In genomic region chr11:11268119-11268518, GRCh38 we compare ENCODE assay signal across 19 cellular contexts.
DNase-seq lines count a peak whose midpoint lies in the region; ATAC-seq and TF ChIP-seq lines count a peak whose summit lies in the region.
"Had no signal": no experiment of that assay in that cellular context is flagged by ENCODE, and none has a peak within 500 bp of the region (broad histone marks: within the 10 kb centered on the region; RNA-seq: fewer than 3 reads in every experiment).

No MANE protein-coding gene starts in this region.

- no peaks in the 10 kb centered on the region for H3K4me1 Mint-ChIP-seq in activated CD8-positive, alpha-beta memory T cell treated with anti-CD3 and anti-CD28 coated beads, Interleukin-2, amount 10 ng/mL, durations not matched to agents 7 days and 5 days
- H3K4me1 Mint-ChIP-seq in endothelial cell (ENCODE audit: unreplicated experiment) (peaks cover 52% of the 10 kb centered on the region), memory B cell (peaks cover 15% of the 10 kb centered on the region)

- H3K4me1 ChIP-seq in prostate gland (replicated peaks), result no peaks in the 10 kb centered on the region
- H3K4me1 ChIP-seq: A549, Caco-2 had no signal

- intact Hi-C loops in prostate gland (cut with DNase I), result loop anchor here (5.0 kb wide), 1 partner anchor 231 kb away; no protein-coding TSS in a partner anchor

- TF ChIP-seq POLR2A in prostate gland (IDR thresholded peaks at IDR 0.05), result no peak

- no peak overlapping the region for H3K4me3 Mint-ChIP-seq in activated CD8-positive, alpha-beta memory T cell treated with anti-CD3 and anti-CD28 coated beads, Interleukin-2, amount 10 ng/mL, durations not matched to agents 7 days and 5 days
- H3K4me3 Mint-ChIP-seq in endothelial cell (ENCODE audit: unreplicated experiment), result peak overlapping the region; percentile 74
- no peak overlapping the region for H3K4me3 Mint-ChIP-seq in memory B cell
- H3K4me3 Mint-ChIP-seq: B cell; CD4-positive, alpha-beta T cell; CD8-positive, alpha-beta T cell had no signal

- no peak overlapping the region for H3K4me3 ChIP-seq in prostate gland
- H3K4me3 ChIP-seq: A549; BLaER1 treated with 17β-estradiol and CSF1 and Interleukin-3, amounts not matched to agents 10 nM and 100 nM had no signal

- DNase-seq in activated CD8-positive, alpha-beta memory T cell treated with anti-CD3 and anti-CD28 coated beads, Interleukin-2, amount 10 ng/mL, durations not matched to agents 7 days and 5 days, result peak; percentile 18
- DNase-seq in activated CD8-positive, alpha-beta memory T cell treated with anti-CD3 and anti-CD28 coated beads for 24 hours, result no peak
- no peak for DNase-seq in endothelial cell (ENCODE audit: low spot score)
- DNase-seq in memory B cell (ENCODE audit: low spot score in 2 of 2), result no peak
- no peak for DNase-seq in medulla oblongata (ENCODE audit: extremely low spot score)
- DNase-seq in prostate gland (ENCODE audit: low spot score), result no peak
- no peak for DNase-seq in MV-4-11 (lab: John Stamatoyannopoulos, UW)
- DNase-seq: AML-193; Caco-2; Calu3; CD4-positive, alpha-beta T cell; CD8-positive, alpha-beta T cell; DMS79 treated with DMSO at 0.1 percent for 48 hours; GF-D8 had no signal

- WGBS in prostate gland, result 92% methylated on average over 1 of the region's 1 CpG

- no peak for ATAC-seq in activated CD8-positive, alpha-beta memory T cell treated with anti-CD3 and anti-CD28 coated beads, Interleukin-2, amount 10 ng/mL, durations not matched to agents 7 days and 5 days
- ATAC-seq in memory B cell (ENCODE audit: low read depth), result peak; percentile 57
- ATAC-seq: A549; CD8-positive, alpha-beta T cell had no signal

- no peaks in the 10 kb centered on the region for H3K27me3 ChIP-seq in prostate gland (replicated peaks; ENCODE audit: insufficient read depth)
- H3K27me3 ChIP-seq: BLaER1 treated with 17β-estradiol and CSF1 and Interleukin-3, amounts not matched to agents 10 nM and 100 nM had no signal

- H3K27ac ChIP-seq in prostate gland, result no peak overlapping the region
- H3K27ac ChIP-seq: 22Rv1; A549; BLaER1 treated with 17β-estradiol and CSF1 and Interleukin-3, amounts not matched to agents 10 nM and 100 nM; C4-2B had no signal

- no peaks in the 10 kb centered on the region for H3K36me3 Mint-ChIP-seq in activated CD8-positive, alpha-beta memory T cell treated with anti-CD3 and anti-CD28 coated beads, Interleukin-2, amount 10 ng/mL, durations not matched to agents 7 days and 5 days
- H3K36me3 Mint-ChIP-seq in endothelial cell (ENCODE audit: low read depth, unreplicated experiment) (peaks cover 59% of the 10 kb centered on the region), memory B cell (no peaks in the 10 kb centered on the region)
- H3K36me3 Mint-ChIP-seq: CD8-positive, alpha-beta T cell had no signal

- H3K27me3 Mint-ChIP-seq in activated CD8-positive, alpha-beta memory T cell treated with anti-CD3 and anti-CD28 coated beads, Interleukin-2, amount 10 ng/mL, durations not matched to agents 7 days and 5 days, result peaks cover 6% of the 10 kb centered on the region
- H3K27me3 Mint-ChIP-seq in endothelial cell (ENCODE audit: unreplicated experiment) (peaks cover 18% of the 10 kb centered on the region), memory B cell (peaks cover 2% of the 10 kb centered on the region)
- H3K27me3 Mint-ChIP-seq: B cell; CD4-positive, alpha-beta T cell had no signal

- H3K9me3 Mint-ChIP-seq in activated CD8-positive, alpha-beta memory T cell treated with anti-CD3 and anti-CD28 coated beads, Interleukin-2, amount 10 ng/mL, durations not matched to agents 7 days and 5 days (ENCODE audit: low read depth), result no peaks in the 10 kb centered on the region
- H3K9me3 Mint-ChIP-seq in endothelial cell (ENCODE audit: unreplicated experiment) (no peaks in the 10 kb centered on the region), memory B cell (no peaks in the 10 kb centered on the region)
- H3K9me3 Mint-ChIP-seq: CD4-positive, alpha-beta T cell; CD8-positive, alpha-beta T cell had no signal

- no peak overlapping the region for H3K27ac Mint-ChIP-seq in activated CD8-positive, alpha-beta memory T cell treated with anti-CD3 and anti-CD28 coated beads, Interleukin-2, amount 10 ng/mL, durations not matched to agents 7 days and 5 days
- peak overlapping the region; percentile 18 for H3K27ac Mint-ChIP-seq in endothelial cell (ENCODE audit: unreplicated experiment)
- H3K27ac Mint-ChIP-seq in memory B cell, result peak overlapping the region; percentile 4
- H3K27ac Mint-ChIP-seq: B cell; CD4-positive, alpha-beta T cell; CD8-positive, alpha-beta T cell had no signal

- TF ChIP-seq CTCF in endothelial cell (IDR thresholded peaks at IDR 0.05; ENCODE audit: unreplicated experiment), result no peak
- TF ChIP-seq CTCF in prostate gland (IDR thresholded peaks at IDR 0.05), result no peak

- H3K36me3 ChIP-seq in prostate gland, result no peaks in the 10 kb centered on the region
- H3K36me3 ChIP-seq: BLaER1 treated with 17β-estradiol and CSF1 and Interleukin-3, amounts not matched to agents 10 nM and 100 nM had no signal

- CTCF ChIA-PET in activated CD8-positive, alpha-beta memory T cell treated with anti-CD3 and anti-CD28 coated beads, Interleukin-2, amount 10 ng/mL, durations not matched to agents 7 days and 5 days (lab: Charles Lee), result interaction anchor here (1.6 to 2.4 kb wide), 3 partner anchors 16 to 334 kb away, joined by 4 to 9 read pairs (median 7); no protein-coding TSS in a partner anchor

- no peaks in the 10 kb centered on the region for H3K9me3 ChIP-seq in prostate gland
- H3K9me3 ChIP-seq: A549; BLaER1 treated with 17β-estradiol and CSF1 and Interleukin-3, amounts not matched to agents 10 nM and 100 nM; Caco-2 had no signal
